In the genomic region with DNA sequence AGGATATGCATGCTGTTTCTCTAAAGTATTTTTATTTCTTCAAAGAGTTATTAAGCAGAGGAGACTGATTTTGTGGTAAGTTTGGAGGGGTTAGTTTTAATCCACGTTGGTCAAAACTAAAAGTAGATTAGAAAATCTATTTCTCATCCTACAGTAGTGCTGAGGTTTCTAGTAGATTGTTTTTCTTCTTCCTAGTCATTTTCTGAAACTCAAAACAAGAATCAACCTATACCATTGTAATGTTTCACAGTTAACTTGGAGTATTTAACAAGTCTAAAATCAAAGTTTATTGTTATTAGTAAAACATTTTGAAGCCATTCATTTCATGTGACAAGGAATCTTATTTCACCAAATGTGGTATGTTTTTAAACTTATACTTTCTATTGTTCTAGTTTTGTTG, we compare ENCODE assay signal across 13 cellular contexts. TPM values are rescaled to one million over a fixed set of nuclear protein-coding genes. Genes with fewer than 3 reads are reported as not detected.
DNase-seq lines count a peak whose midpoint lies in the region; ATAC-seq, FAIRE-seq and TF ChIP-seq lines count a peak whose summit lies in the region.
"Had no signal": no experiment of that assay in that cellular context is flagged by ENCODE, and none has a peak within 500 bp of the region (broad histone marks: within the 10 kb centered on the region; RNA-seq: fewer than 3 reads in every experiment).

No MANE protein-coding gene starts in this region.

- no peaks in the 10 kb centered on the region for H3K9me3 Mint-ChIP-seq in activated CD4-positive, alpha-beta T cell treated with anti-CD3 and anti-CD28 coated beads for 36 hours (ENCODE audit: low read depth)
- H3K9me3 Mint-ChIP-seq in activated CD4-positive, alpha-beta T cell treated with anti-CD3 and anti-CD28 coated beads, Interleukin-2, amount 10 ng/mL, durations not matched to agents 24 days and 14 days = no peaks in the 10 kb centered on the region
- H3K9me3 Mint-ChIP-seq in stimulated activated naive B cell treated with anti-CD40 and anti-IgM and Interleukin-4, amounts not matched to agents 10 μg/mL and 1 μg/mL and 100 μg/mL, for 72 hours = no peaks in the 10 kb centered on the region
- H3K9me3 Mint-ChIP-seq: IgD-negative memory B cell had no signal

- H3K27me3 Mint-ChIP-seq in activated CD4-positive, alpha-beta T cell treated with anti-CD3 and anti-CD28 coated beads for 36 hours = no peaks in the 10 kb centered on the region
- H3K27me3 Mint-ChIP-seq in activated CD4-positive, alpha-beta T cell treated with anti-CD3 and anti-CD28 coated beads, Interleukin-2, amount 10 ng/mL, durations not matched to agents 24 days and 14 days = no peaks in the 10 kb centered on the region
- H3K27me3 Mint-ChIP-seq in stimulated activated naive B cell treated with anti-CD40 and anti-IgM and Interleukin-4, amounts not matched to agents 10 μg/mL and 1 μg/mL and 100 μg/mL, for 72 hours = no peaks in the 10 kb centered on the region
- H3K27me3 Mint-ChIP-seq: IgD-negative memory B cell had no signal

- POLR2A ChIA-PET in activated CD4-positive, alpha-beta T cell treated with anti-CD3 and anti-CD28 coated beads for 36 hours (lab: Charles Lee) = no interaction called here
- POLR2A ChIA-PET in HepG2 (lab: Yijun Ruan, JAX) = no interaction called here

- in situ Hi-C loops in HepG2 (cut with HindIII; ENCODE audit: extremely low pct_ligation_motif_present, low pct_unique_long_range_greater_than_20kb) = no loop called here

- BruUV-seq in HepG2 (replicated peaks; lab: Mats Ljungman, UMichigan) = no TSS peak

- no peaks in the 10 kb centered on the region for H3K9me3 ChIP-seq in HepG2 (ENCODE audit: low read length)
- H3K9me3 ChIP-seq: BLaER1 had no signal

- H3K79me2 ChIP-seq in HepG2 (ENCODE audit: insufficient read depth, low read length) = no peaks in the 10 kb centered on the region

- TF ChIP-seq EP300 in HepG2 (IDR thresholded peaks at IDR 0.05; ENCODE audit: low read depth in 2 of 2, low read length in 2 of 2) = no peak
- TF ChIP-seq EP300 in HepG2 (CRISPR knock-in tag; IDR thresholded peaks at IDR 0.05; ENCODE audit: borderline replicate concordance) = no peak

- peak overlapping the region; percentile 70 for H3K27ac Mint-ChIP-seq in activated CD4-positive, alpha-beta T cell treated with anti-CD3 and anti-CD28 coated beads for 36 hours
- no peak overlapping the region for H3K27ac Mint-ChIP-seq in activated CD4-positive, alpha-beta T cell treated with anti-CD3 and anti-CD28 coated beads, Interleukin-2, amount 10 ng/mL, durations not matched to agents 24 days and 14 days
- peak overlapping the region; percentile 31 for H3K27ac Mint-ChIP-seq in stimulated activated naive B cell treated with anti-CD40 and anti-IgM and Interleukin-4, amounts not matched to agents 10 μg/mL and 1 μg/mL and 100 μg/mL, for 72 hours

- H2AFZ ChIP-seq in HepG2 (ENCODE audit: low read length) = no peak overlapping the region

- ATAC-seq in activated CD4-positive, alpha-beta T cell treated with anti-CD3 and anti-CD28 coated beads for 36 hours = peak; percentile 47
- no peak for ATAC-seq in stimulated activated naive B cell treated with anti-CD40 and anti-IgM and Interleukin-4, amounts not matched to agents 10 μg/mL and 1 μg/mL and 100 μg/mL, for 72 hours (replicated peaks)
- ATAC-seq in HepG2 (no peak), GM18517 (IDR thresholded peaks at IDR 0.05; ENCODE audit: unreplicated experiment) (no peak)

- CTCF ChIA-PET in activated CD4-positive, alpha-beta T cell treated with anti-CD3 and anti-CD28 coated beads for 36 hours (lab: Charles Lee) = interaction anchor here (0.6 kb wide), 1 partner anchor 361 kb away, joined by 3 read pairs; no protein-coding TSS in a partner anchor
- CTCF ChIA-PET in HepG2 (lab: Yijun Ruan, JAX; ENCODE audit: low intra/inter-chr PET ratio, low total read pairs) = no interaction called here

- TF ChIP-seq CTCF in HepG2 (CRISPR knock-in tag; IDR thresholded peaks at IDR 0.05) = no peak

- no peak for TF ChIP-seq POLR2A in HepG2 (IDR thresholded peaks at IDR 0.05; ENCODE audit: insufficient read depth in 1 of 2, low read depth in 2 of 2, low read length in 2 of 2)

- H3K36me3 ChIP-seq in HepG2 (replicated peaks in 1 of 2; ENCODE audit: control insufficient read depth in 1 of 2, insufficient read depth in 2 of 2, low read length in 2 of 2) = peaks cover 8 to 27% of the 10 kb centered on the region in 2 experiments; a peak in 4 of 5 replicates

- peaks cover 23% of the 10 kb centered on the region for H3K36me3 Mint-ChIP-seq in activated CD4-positive, alpha-beta T cell treated with anti-CD3 and anti-CD28 coated beads for 36 hours (ENCODE audit: low read depth)
- peaks cover 23% of the 10 kb centered on the region for H3K36me3 Mint-ChIP-seq in activated CD4-positive, alpha-beta T cell treated with anti-CD3 and anti-CD28 coated beads, Interleukin-2, amount 10 ng/mL, durations not matched to agents 24 days and 14 days (ENCODE audit: low read depth)
- H3K36me3 Mint-ChIP-seq in stimulated activated naive B cell treated with anti-CD40 and anti-IgM and Interleukin-4, amounts not matched to agents 10 μg/mL and 1 μg/mL and 100 μg/mL, for 72 hours = peaks cover 17 to 42% of the 10 kb centered on the region in 2 donors
- H3K36me3 Mint-ChIP-seq: IgD-negative memory B cell had no signal

- DNase-seq in activated CD4-positive, alpha-beta T cell treated with anti-CD3 and anti-CD28 coated beads for 36 hours = no peak
- DNase-seq in activated CD4-positive, alpha-beta T cell treated with anti-CD3 and anti-CD28 coated beads, Interleukin-2, amount 10 ng/mL, durations not matched to agents 24 days and 14 days = no peak
- DNase-seq in stimulated activated naive B cell treated with anti-CD40 and anti-IgM and Interleukin-4, amounts not matched to agents 10 μg/mL and 1 μg/mL and 100 μg/mL, for 72 hours = no peak
- no peak for DNase-seq in HepG2 (ENCODE audit: low spot score)
- DNase-seq: 8988T, AML-193, DMS79 had no signal

- H3K27ac ChIP-seq in HepG2 (ENCODE audit: extremely low read length, insufficient read depth, low read length) = no peak overlapping the region
- H3K27ac ChIP-seq: BLaER1 had no signal

- no peak overlapping the region for H3K4me2 ChIP-seq in HepG2 (ENCODE audit: low read depth, low read length)
- H3K4me2 ChIP-seq: BLaER1 had no signal

- intact Hi-C loops in activated CD4-positive, alpha-beta T cell treated with anti-CD3 and anti-CD28 coated beads for 36 hours (cut with DNase I, micrococcal nuclease) = no loop called here
- intact Hi-C loops in activated CD4-positive, alpha-beta T cell treated with anti-CD3 and anti-CD28 coated beads, Interleukin-2, amount 10 ng/mL, durations not matched to agents 24 days and 14 days (cut with micrococcal nuclease) = no loop called here
- intact Hi-C loops in HepG2 (cut with micrococcal nuclease; ENCODE audit: unreplicated experiment) = no loop called here

- H3K4me1 ChIP-seq in HepG2 (ENCODE audit: insufficient read depth, low read length) = no peaks in the 10 kb centered on the region
- H3K4me1 ChIP-seq: BLaER1 had no signal

- peaks cover 16% of the 10 kb centered on the region for H3K4me1 Mint-ChIP-seq in activated CD4-positive, alpha-beta T cell treated with anti-CD3 and anti-CD28 coated beads for 36 hours
- H3K4me1 Mint-ChIP-seq in activated CD4-positive, alpha-beta T cell treated with anti-CD3 and anti-CD28 coated beads, Interleukin-2, amount 10 ng/mL, durations not matched to agents 24 days and 14 days = peaks cover 10% of the 10 kb centered on the region
- peaks cover 0 to 2% of the 10 kb centered on the region in 2 donors for H3K4me1 Mint-ChIP-seq in stimulated activated naive B cell treated with anti-CD40 and anti-IgM and Interleukin-4, amounts not matched to agents 10 μg/mL and 1 μg/mL and 100 μg/mL, for 72 hours

- H3K9ac ChIP-seq in HepG2 (ENCODE audit: insufficient read depth, low read depth, low read length) = no peak overlapping the region
- H3K9ac ChIP-seq: BLaER1 had no signal

- H4K20me1 ChIP-seq in HepG2 (ENCODE audit: insufficient read depth, low read length) = no peaks in the 10 kb centered on the region

- H3K27me3 ChIP-seq in HepG2 (ENCODE audit: control insufficient read depth in 1 of 2, insufficient read depth in 2 of 2, low read length in 2 of 2) = no peaks in the 10 kb centered on the region
- H3K27me3 ChIP-seq: BLaER1 had no signal

- WGBS in HepG2 (ENCODE audit: low lambda C conversion rate) = 92% methylated on average over 1 of the region's 1 CpG

- H3K4me3 ChIP-seq in HepG2 (replicated peaks in 1 of 3; ENCODE audit: insufficient read depth in 1 of 3, low read depth in 2 of 3, low read length in 3 of 3) = no peak overlapping the region
- H3K4me3 ChIP-seq: BLaER1 had no signal

- H3K4me3 Mint-ChIP-seq in activated CD4-positive, alpha-beta T cell treated with anti-CD3 and anti-CD28 coated beads for 36 hours = no peak overlapping the region
- H3K4me3 Mint-ChIP-seq in activated CD4-positive, alpha-beta T cell treated with anti-CD3 and anti-CD28 coated beads, Interleukin-2, amount 10 ng/mL, durations not matched to agents 24 days and 14 days = no peak overlapping the region
- no peak overlapping the region for H3K4me3 Mint-ChIP-seq in stimulated activated naive B cell treated with anti-CD40 and anti-IgM and Interleukin-4, amounts not matched to agents 10 μg/mL and 1 μg/mL and 100 μg/mL, for 72 hours
- H3K4me3 Mint-ChIP-seq: IgD-negative memory B cell had no signal

- FAIRE-seq in G401.6 (lab: Jason Lieb, UNC) (peak; percentile 33), islet of Langerhans (lab: Jason Lieb, UNC) (peak; percentile 9), HepG2 (lab: Jason Lieb, UNC) (no peak)
- FAIRE-seq: GM19239 had no signal

- no peak for TF ChIP-seq RAD21 in HepG2 (CRISPR knock-in tag; IDR thresholded peaks at IDR 0.05)

RNA-seq across cellular contexts. Expression of gene RBM6, which starts 57.9 kb away (rescaled TPM):
- 10 to 100 TPM; 69.3 to 75.1 TPM for total RNA-seq in activated CD4-positive, alpha-beta T cell treated with anti-CD3 and anti-CD28 coated beads for 36 hours
- total RNA-seq in activated CD4-positive, alpha-beta T cell treated with anti-CD3 and anti-CD28 coated beads, Interleukin-2, amount 10 ng/mL, durations not matched to agents 24 days and 14 days = 95.3 and 100 TPM in 2 replicates
- 51.6 and 86.1 TPM in 2 replicates for total RNA-seq in HepG2 (2016; rRNA removed; fragmentation: Illumina TruSeq; extraction: Trizol)
- total RNA-seq in HepG2 (2016; cell fraction: cytosol; rRNA removed; fragmentation: Illumina TruSeq; extraction: Trizol; ENCODE audit: low read depth) = 26.8 and 28.0 TPM in 2 replicates
- total RNA-seq in HepG2 (2016; cell fraction: insoluble cytoplasmic fraction; rRNA removed; fragmentation: Illumina TruSeq; extraction: Trizol) = 48.1 and 85.0 TPM in 2 replicates
- 31.9 and 32.3 TPM in 2 replicates for total RNA-seq in HepG2 (2016; cell fraction: membrane; rRNA removed; fragmentation: Illumina TruSeq; extraction: Trizol)
- 95.5 and 119 TPM in 2 replicates for total RNA-seq in HepG2 (2016; cell fraction: nucleus; rRNA removed; fragmentation: Illumina TruSeq; extraction: Trizol)
- 72.7 and 90.4 TPM in 2 replicates for polyA plus RNA-seq in HepG2 (2011; rRNA removed)
- 23.6 and 43.4 TPM in 2 replicates for polyA plus RNA-seq in HepG2 (2011; cell fraction: cytosol; rRNA removed)
- 214 and 295 TPM in 2 replicates for polyA plus RNA-seq in HepG2 (2011; cell fraction: nucleus; rRNA removed)
- 89.9 and 108 TPM in 2 replicates for polyA plus RNA-seq in HepG2 (2012)
- 5.6 and 7.3 TPM in 2 replicates for polyA plus RNA-seq in HepG2 (2016; cell fraction: cytosol; fragmentation: Illumina TruSeq; extraction: Trizol; ENCODE audit: low read depth)
- 57.9 and 60.9 TPM in 2 replicates for polyA plus RNA-seq in HepG2 (2016; cell fraction: insoluble cytoplasmic fraction; fragmentation: Illumina TruSeq; extraction: Trizol; ENCODE audit: low read depth)
- polyA plus RNA-seq in HepG2 (2016; cell fraction: membrane; fragmentation: Illumina TruSeq; extraction: Trizol; ENCODE audit: low read depth) = 14.4 and 15.0 TPM in 2 replicates
- 284 and 293 TPM in 2 replicates for polyA plus RNA-seq in HepG2 (2016; cell fraction: nucleus; fragmentation: Illumina TruSeq; extraction: Trizol; ENCODE audit: insufficient read depth, low read depth)
- polyA minus RNA-seq in HepG2 (2011; rRNA and poly(A)+ RNA removed; ENCODE audit: low replicate concordance) = 15.4 and 24.6 TPM in 2 replicates
- polyA minus RNA-seq in HepG2 (2011; cell fraction: cytosol; rRNA and poly(A)+ RNA removed) = 8.0 and 12.9 TPM in 2 replicates
- 74.5 and 93.7 TPM in 2 replicates for polyA minus RNA-seq in HepG2 (2011; cell fraction: nucleus; rRNA and poly(A)+ RNA removed)
